2 cellular contexts compared by ENCODE assay signal in the genomic region with DNA sequence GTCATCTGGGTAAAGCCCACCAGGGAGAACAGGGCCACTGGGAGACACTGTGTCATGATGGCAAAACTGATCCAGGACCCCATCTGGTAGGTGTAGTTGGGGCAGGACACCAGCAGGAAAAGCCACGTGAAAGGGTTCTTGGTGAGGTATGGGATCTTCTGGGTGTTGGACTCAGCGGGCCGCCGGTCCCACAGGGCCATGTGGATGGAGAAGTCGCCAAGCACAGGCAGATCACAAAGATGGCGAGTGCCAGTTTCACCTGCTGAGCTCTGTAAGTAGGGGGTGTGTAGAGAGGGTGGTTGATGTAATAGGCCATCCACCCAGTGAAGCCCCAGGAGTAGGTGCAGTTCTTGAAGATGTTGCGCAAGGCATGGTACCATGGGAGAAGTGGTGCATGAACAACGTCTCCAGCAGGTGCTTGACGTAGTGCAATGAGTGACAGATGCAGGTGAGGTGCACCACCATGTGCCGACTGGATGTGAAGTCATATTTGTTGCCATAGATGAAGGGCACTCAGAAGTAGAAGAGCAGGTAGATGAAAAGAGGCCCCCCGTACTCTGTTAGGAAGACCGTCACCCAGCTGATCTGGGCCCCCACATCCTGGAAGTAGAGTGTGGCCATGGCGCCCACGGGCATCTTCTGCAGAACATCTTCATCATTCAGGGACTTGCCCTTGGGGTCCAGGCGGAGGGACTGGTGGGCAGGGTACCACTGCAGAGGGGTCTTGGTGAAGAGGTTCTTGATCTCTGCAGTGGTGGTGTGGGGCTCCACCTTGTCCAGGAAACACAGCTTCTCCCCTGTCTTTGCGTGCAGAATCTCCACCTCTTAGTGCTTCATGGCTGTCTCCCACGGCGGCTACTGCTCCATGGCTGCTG.
TF ChIP-seq lines count a peak whose summit lies in the region.

No MANE protein-coding gene starts in this region.

TF ChIP-seq in IMR-90, 13 proteins besides CTCF, POLR2A, EP300 and RAD21:
- TF ChIP-seq CEBPB (IDR thresholded peaks at IDR 0.05; ENCODE audit: low read depth, low read length) (peak; percentile 80), FOS (IDR thresholded peaks at IDR 0.05; ENCODE audit: low read depth, low read length) (no peak), MAZ (IDR thresholded peaks at IDR 0.05; ENCODE audit: borderline replicate concordance, low read depth, low read length) (no peak)
- TF ChIP-seq, protein P1, sequence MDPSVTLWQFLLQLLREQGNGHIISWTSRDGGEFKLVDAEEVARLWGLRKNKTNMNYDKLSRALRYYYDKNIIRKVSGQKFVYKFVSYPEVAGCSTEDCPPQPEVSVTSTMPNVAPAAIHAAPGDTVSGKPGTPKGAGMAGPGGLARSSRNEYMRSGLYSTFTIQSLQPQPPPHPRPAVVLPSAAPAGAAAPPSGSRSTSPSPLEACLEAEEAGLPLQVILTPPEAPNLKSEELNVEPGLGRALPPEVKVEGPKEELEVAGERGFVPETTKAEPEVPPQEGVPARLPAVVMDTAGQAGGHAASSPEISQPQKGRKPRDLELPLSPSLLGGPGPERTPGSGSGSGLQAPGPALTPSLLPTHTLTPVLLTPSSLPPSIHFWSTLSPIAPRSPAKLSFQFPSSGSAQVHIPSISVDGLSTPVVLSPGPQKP (IDR thresholded peaks at IDR 0.05; ENCODE audit: borderline replicate concordance, low read depth, low read length) = no peak
TF ChIP-seq in IMR-90: peak in this region for 1.

TF ChIP-seq in H1, 55 proteins besides CTCF, POLR2A, EP300 and RAD21:
- TF ChIP-seq, protein P2, sequence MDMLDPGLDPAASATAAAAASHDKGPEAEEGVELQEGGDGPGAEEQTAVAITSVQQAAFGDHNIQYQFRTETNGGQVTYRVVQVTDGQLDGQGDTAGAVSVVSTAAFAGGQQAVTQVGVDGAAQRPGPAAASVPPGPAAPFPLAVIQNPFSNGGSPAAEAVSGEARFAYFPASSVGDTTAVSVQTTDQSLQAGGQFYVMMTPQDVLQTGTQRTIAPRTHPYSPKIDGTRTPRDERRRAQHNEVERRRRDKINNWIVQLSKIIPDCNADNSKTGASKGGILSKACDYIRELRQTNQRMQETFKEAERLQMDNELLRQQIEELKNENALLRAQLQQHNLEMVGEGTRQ (IDR thresholded peaks at IDR 0.05; ENCODE audit: low read length) = no peak
- no peak for TF ChIP-seq BCL11A (IDR thresholded peaks at IDR 0.05; ENCODE audit: low read depth in 2 of 2, low read length in 2 of 2)
- no peak for TF ChIP-seq FOSL1 (IDR thresholded peaks at IDR 0.05; ENCODE audit: insufficient read depth, low read depth, low read length)
- TF ChIP-seq BACH1 (IDR thresholded peaks at IDR 0.05; ENCODE audit: low read length) = no peak
- TF ChIP-seq SP2 (IDR thresholded peaks at IDR 0.05; ENCODE audit: low read length) = no peak
- TF ChIP-seq SRF (IDR thresholded peaks at IDR 0.05; ENCODE audit: low read depth, low read length) = no peak
- no peak for TF ChIP-seq ASH2L (IDR thresholded peaks at IDR 0.05; ENCODE audit: low read length)
- no peak for TF ChIP-seq CEBPB (IDR thresholded peaks at IDR 0.05; ENCODE audit: low read depth, low read length)
- no peak for TF ChIP-seq SIN3A (conservative IDR thresholded peaks at IDR 0.05 in 1 of 2, IDR thresholded peaks at IDR 0.05 in 1 of 2; ENCODE audit: low read depth in 1 of 2, low read length in 2 of 2)
- TF ChIP-seq SIRT6 (IDR thresholded peaks at IDR 0.05; ENCODE audit: low read length) = no peak
